Comparison of ENCODE assay signal across 1 cellular context in the genomic region with DNA sequence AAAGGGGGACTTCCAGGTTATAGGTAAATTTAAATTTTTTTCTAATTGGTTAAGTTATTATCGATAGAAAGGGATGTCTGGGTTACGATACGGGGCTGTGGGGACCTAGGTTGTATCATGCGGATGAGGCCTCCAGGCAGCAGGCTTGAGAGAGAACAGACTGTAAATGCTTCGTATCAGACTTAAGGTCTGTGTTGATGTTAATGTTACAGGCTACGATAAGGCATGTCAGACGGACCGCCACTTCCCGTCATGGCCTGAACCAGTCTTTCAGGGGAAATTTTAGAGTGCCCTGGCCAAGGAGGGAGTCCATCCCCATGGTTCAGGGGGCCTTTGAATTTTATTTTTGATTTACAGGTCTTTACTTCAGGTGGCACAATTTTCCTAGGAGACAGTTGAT.
TF ChIP-seq lines count a peak whose summit lies in the region.

No MANE protein-coding gene starts in this region.

TF ChIP-seq in GM23338, 12 proteins besides CTCF, POLR2A, EP300 and RAD21 (continued from another document):
- TF ChIP-seq, protein P1, sequence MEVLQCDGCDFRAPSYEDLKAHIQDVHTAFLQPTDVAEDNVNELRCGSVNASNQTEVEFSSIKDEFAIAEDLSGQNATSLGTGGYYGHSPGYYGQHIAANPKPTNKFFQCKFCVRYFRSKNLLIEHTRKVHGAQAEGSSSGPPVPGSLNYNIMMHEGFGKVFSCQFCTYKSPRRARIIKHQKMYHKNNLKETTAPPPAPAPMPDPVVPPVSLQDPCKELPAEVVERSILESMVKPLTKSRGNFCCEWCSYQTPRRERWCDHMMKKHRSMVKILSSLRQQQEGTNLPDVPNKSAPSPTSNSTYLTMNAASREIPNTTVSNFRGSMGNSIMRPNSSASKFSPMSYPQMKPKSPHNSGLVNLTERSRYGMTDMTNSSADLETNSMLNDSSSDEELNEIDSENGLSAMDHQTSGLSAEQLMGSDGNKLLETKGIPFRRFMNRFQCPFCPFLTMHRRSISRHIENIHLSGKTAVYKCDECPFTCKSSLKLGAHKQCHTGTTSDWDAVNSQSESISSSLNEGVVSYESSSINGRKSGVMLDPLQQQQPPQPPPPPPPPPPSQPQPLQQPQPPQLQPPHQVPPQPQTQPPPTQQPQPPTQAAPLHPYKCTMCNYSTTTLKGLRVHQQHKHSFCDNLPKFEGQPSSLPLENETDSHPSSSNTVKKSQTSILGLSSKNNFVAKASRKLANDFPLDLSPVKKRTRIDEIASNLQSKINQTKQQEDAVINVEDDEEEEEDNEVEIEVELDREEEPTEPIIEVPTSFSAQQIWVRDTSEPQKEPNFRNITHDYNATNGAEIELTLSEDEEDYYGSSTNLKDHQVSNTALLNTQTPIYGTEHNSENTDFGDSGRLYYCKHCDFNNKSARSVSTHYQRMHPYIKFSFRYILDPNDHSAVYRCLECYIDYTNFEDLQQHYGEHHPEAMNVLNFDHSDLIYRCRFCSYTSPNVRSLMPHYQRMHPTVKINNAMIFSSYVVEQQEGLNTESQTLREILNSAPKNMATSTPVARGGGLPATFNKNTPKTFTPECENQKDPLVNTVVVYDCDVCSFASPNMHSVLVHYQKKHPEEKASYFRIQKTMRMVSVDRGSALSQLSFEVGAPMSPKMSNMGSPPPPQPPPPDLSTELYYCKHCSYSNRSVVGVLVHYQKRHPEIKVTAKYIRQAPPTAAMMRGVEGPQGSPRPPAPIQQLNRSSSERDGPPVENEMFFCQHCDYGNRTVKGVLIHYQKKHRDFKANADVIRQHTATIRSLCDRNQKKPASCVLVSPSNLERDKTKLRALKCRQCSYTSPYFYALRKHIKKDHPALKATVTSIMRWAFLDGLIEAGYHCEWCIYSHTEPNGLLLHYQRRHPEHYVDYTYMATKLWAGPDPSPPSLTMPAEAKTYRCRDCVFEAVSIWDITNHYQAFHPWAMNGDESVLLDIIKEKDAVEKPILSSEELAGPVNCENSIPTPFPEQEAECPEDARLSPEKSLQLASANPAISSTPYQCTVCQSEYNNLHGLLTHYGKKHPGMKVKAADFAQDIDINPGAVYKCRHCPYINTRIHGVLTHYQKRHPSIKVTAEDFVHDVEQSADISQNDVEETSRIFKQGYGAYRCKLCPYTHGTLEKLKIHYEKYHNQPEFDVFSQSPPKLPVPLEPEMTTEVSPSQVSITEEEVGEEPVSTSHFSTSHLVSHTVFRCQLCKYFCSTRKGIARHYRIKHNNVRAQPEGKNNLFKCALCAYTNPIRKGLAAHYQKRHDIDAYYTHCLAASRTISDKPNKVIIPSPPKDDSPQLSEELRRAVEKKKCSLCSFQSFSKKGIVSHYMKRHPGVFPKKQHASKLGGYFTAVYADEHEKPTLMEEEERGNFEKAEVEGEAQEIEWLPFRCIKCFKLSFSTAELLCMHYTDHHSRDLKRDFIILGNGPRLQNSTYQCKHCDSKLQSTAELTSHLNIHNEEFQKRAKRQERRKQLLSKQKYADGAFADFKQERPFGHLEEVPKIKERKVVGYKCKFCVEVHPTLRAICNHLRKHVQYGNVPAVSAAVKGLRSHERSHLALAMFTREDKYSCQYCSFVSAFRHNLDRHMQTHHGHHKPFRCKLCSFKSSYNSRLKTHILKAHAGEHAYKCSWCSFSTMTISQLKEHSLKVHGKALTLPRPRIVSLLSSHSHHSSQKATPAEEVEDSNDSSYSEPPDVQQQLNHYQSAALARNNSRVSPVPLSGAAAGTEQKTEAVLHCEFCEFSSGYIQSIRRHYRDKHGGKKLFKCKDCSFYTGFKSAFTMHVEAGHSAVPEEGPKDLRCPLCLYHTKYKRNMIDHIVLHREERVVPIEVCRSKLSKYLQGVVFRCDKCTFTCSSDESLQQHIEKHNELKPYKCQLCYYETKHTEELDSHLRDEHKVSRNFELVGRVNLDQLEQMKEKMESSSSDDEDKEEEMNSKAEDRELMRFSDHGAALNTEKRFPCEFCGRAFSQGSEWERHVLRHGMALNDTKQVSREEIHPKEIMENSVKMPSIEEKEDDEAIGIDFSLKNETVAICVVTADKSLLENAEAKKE (CRISPR knock-in tag; IDR thresholded peaks at IDR 0.05): no peak
- TF ChIP-seq STAT1 (IDR thresholded peaks at IDR 0.05; ENCODE audit: unreplicated experiment): no peak
